Comparison of ENCODE assay signal across 14 cellular contexts in genomic region chr15:98943609-98944111, GRCh38.
A peak's percentile ranks its signal among the peaks of the same experiment; 100 is the strongest.
DNase-seq lines count a peak whose midpoint lies in the region; FAIRE-seq and TF ChIP-seq lines count a peak whose summit lies in the region.
"Had no signal": no experiment of that assay in that cellular context is flagged by ENCODE, and none has a peak within 500 bp of the region (broad histone marks: within the 10 kb centered on the region; RNA-seq: fewer than 3 reads in every experiment).

No MANE protein-coding gene starts in this region.

- H3K4me3 ChIP-seq in muscle layer of colon (ENCODE audit: low read depth in 1 of 2, low read length in 2 of 2) (peak overlapping the region in 1 of 2 donors; percentile 19), vagina (no peak overlapping the region)
- no peak overlapping the region for H3K4me3 ChIP-seq in CD4-positive, alpha-beta memory T cell (ENCODE audit: low read length in 2 of 2)

- CTCF ChIA-PET in CD4-positive, alpha-beta memory T cell (lab: Charles Lee; ENCODE audit: partially characterized antibody): no interaction called here

- H3K4me1 Mint-ChIP-seq in CD4-positive, alpha-beta memory T cell: no peaks in the 10 kb centered on the region
- H3K4me1 Mint-ChIP-seq: stimulated activated naive CD8-positive, alpha-beta T cell treated with anti-CD3 and anti-CD28 coated beads, Interleukin-15, amount 100 ng/mL, for 72 hours had no signal

- peak overlapping the region; percentile 73 for H3K27ac ChIP-seq in muscle layer of colon (ENCODE audit: low read depth, low read length)
- peak overlapping the region; percentile 76 for H3K27ac ChIP-seq in vagina
- H3K27ac ChIP-seq in CD4-positive, alpha-beta memory T cell (ENCODE audit: low read depth, low read length): no peak overlapping the region
- H3K27ac ChIP-seq: 22Rv1 had no signal

- H3K27me3 ChIP-seq in muscle layer of colon (ENCODE audit: control insufficient read depth in 1 of 2, insufficient read depth in 2 of 2, low read length in 2 of 2) (no peaks in the 10 kb centered on the region), vagina (no peaks in the 10 kb centered on the region)
- no peaks in the 10 kb centered on the region for H3K27me3 ChIP-seq in CD4-positive, alpha-beta memory T cell (ENCODE audit: insufficient read depth, low read length)

- peaks cover 9 to 18% of the 10 kb centered on the region in 2 donors for H3K36me3 Mint-ChIP-seq in CD4-positive, alpha-beta memory T cell

- POLR2A ChIA-PET in CD4-positive, alpha-beta memory T cell (lab: Charles Lee; ENCODE audit: partially characterized antibody): interaction anchor here (1.4 kb wide), 1 partner anchor 11 kb away, joined by 3 read pairs; no protein-coding TSS in a partner anchor

- intact Hi-C loops in vagina (cut with DNase I): no loop called here
- intact Hi-C loops in CD4-positive, alpha-beta memory T cell (cut with micrococcal nuclease): no loop called here

- TF ChIP-seq POLR2A in vagina (IDR thresholded peaks at IDR 0.05) (no peak), GM12891 (IDR thresholded peaks at IDR 0.05; ENCODE audit: low read depth, low read length) (no peak)

- DNase-seq in NCI-H1105 treated with DMSO at 0.1 percent for 48 hours (lab: John Stamatoyannopoulos, UW): peak; percentile 4
- DNase-seq in NCI-H1105 (lab: John Stamatoyannopoulos, UW): no peak
- DNase-seq in fibroblast of peridontal ligament (ENCODE audit: extremely low read depth): peak; percentile 41
- DNase-seq in vagina (ENCODE audit: extremely low spot score in 2 of 2): no peak
- DNase-seq in islet precursor cell: no peak
- no peak for DNase-seq in CD4-positive, alpha-beta memory T cell
- no peak for DNase-seq in GM12891 (ENCODE audit: insufficient read length, low spot score)
- DNase-seq: NCI-H1436; stimulated activated naive CD8-positive, alpha-beta T cell treated with anti-CD3 and anti-CD28 coated beads, Interleukin-15, amount 100 ng/mL, for 72 hours had no signal

- no peak overlapping the region for H3K4me3 Mint-ChIP-seq in CD4-positive, alpha-beta memory T cell
- H3K4me3 Mint-ChIP-seq: dendritic cell treated with granulocyte-macrophage colony-stimulating factor and Interleukin-4, amounts not matched to agents 40 ng/mL and 50 ng/mL, for 4 days; stimulated activated naive CD8-positive, alpha-beta T cell treated with anti-CD3 and anti-CD28 coated beads, Interleukin-15, amount 100 ng/mL, for 72 hours had no signal

- H3K9ac ChIP-seq in muscle layer of colon (ENCODE audit: low read length): peak overlapping the region; percentile 63

- H3K9me3 Mint-ChIP-seq in CD4-positive, alpha-beta memory T cell: no peaks in the 10 kb centered on the region
- H3K9me3 Mint-ChIP-seq: activated T-helper 2 cell treated with anti-CD3 and anti-CD28 coated beads, Interferon-gamma antibody, Interleukin-2, Interleukin-4, amounts not matched to agents 10 μg/mL and 5 μg/mL and 100 μg/mL, durations not matched to agents 14 hours and 24 hours and 36 hours; dendritic cell treated with granulocyte-macrophage colony-stimulating factor and Interleukin-4, amounts not matched to agents 40 ng/mL and 50 ng/mL, for 4 days; stimulated activated naive CD8-positive, alpha-beta T cell treated with anti-CD3 and anti-CD28 coated beads, Interleukin-15, amount 100 ng/mL, for 72 hours had no signal

- no peak for FAIRE-seq in GM12891 (lab: Jason Lieb, UNC)
- FAIRE-seq: islet of Langerhans had no signal

- no peak overlapping the region for H3K27ac Mint-ChIP-seq in CD4-positive, alpha-beta memory T cell
- H3K27ac Mint-ChIP-seq: activated T-helper 2 cell treated with anti-CD3 and anti-CD28 coated beads, Interferon-gamma antibody, Interleukin-2, Interleukin-4, amounts not matched to agents 10 μg/mL and 5 μg/mL and 100 μg/mL, durations not matched to agents 14 hours and 24 hours and 36 hours; dendritic cell treated with granulocyte-macrophage colony-stimulating factor and Interleukin-4, amounts not matched to agents 40 ng/mL and 50 ng/mL, for 4 days had no signal

- peaks cover 54% of the 10 kb centered on the region for H3K36me3 ChIP-seq in muscle layer of colon (ENCODE audit: insufficient read depth, low read length)
- peaks cover 0 to 33% of the 10 kb centered on the region in 2 donors for H3K36me3 ChIP-seq in vagina
- H3K36me3 ChIP-seq in CD4-positive, alpha-beta memory T cell (ENCODE audit: insufficient read depth, low read length): no peaks in the 10 kb centered on the region

- H3K4me1 ChIP-seq in muscle layer of colon (ENCODE audit: insufficient read depth, low read length): peaks cover 39% of the 10 kb centered on the region
- peaks cover 44% of the 10 kb centered on the region for H3K4me1 ChIP-seq in vagina
- H3K4me1 ChIP-seq in CD4-positive, alpha-beta memory T cell (ENCODE audit: insufficient read depth, low read length): no peaks in the 10 kb centered on the region

- H3K27me3 Mint-ChIP-seq in CD4-positive, alpha-beta memory T cell: no peaks in the 10 kb centered on the region
- H3K27me3 Mint-ChIP-seq: dendritic cell treated with granulocyte-macrophage colony-stimulating factor and Interleukin-4, amounts not matched to agents 40 ng/mL and 50 ng/mL, for 4 days; stimulated activated naive CD8-positive, alpha-beta T cell treated with anti-CD3 and anti-CD28 coated beads, Interleukin-15, amount 100 ng/mL, for 72 hours had no signal

- H3K9me3 ChIP-seq in muscle layer of colon (ENCODE audit: low read length) (no peaks in the 10 kb centered on the region), vagina (no peaks in the 10 kb centered on the region)
- H3K9me3 ChIP-seq in CD4-positive, alpha-beta memory T cell (ENCODE audit: control insufficient read depth in 1 of 2, low read length in 2 of 2): no peaks in the 10 kb centered on the region

- no peak for TF ChIP-seq CTCF in vagina (IDR thresholded peaks at IDR 0.05)

TF ChIP-seq in GM12891, 5 proteins besides CTCF, POLR2A, EP300 and RAD21:
- TF ChIP-seq PAX5 (IDR thresholded peaks at IDR 0.05; ENCODE audit: insufficient read depth, low read length, severe bottlenecking) (no peak), TAF1 (IDR thresholded peaks at IDR 0.05; ENCODE audit: low read depth, low read length) (no peak), POU2F2 (IDR thresholded peaks at IDR 0.05; ENCODE audit: low read depth, low read length) (no peak), POLR2AphosphoS5 (IDR thresholded peaks at IDR 0.05; ENCODE audit: low read depth, low read length) (no peak), SPI1 (IDR thresholded peaks at IDR 0.05; ENCODE audit: low read depth, low read length) (no peak)

Comparison
In these comparisons a context has a peak if more than half of its experiments do, and no peak if none do; other contexts are left out.
1. DNase-seq: peak in NCI-H1105 treated with DMSO at 0.1 percent for 48 hours (single experiment) and fibroblast of peridontal ligament (single experiment); none in NCI-H1105 (single experiment), vagina (0 of 2), islet precursor cell (single experiment), CD4-positive, alpha-beta memory T cell (0 of 5) and GM12891 (single experiment).